Comparison of ENCODE assay signal across 8 cellular contexts in genomic region chr1:161227196-161227871, GRCh38. TPM values are rescaled to one million over a fixed set of nuclear protein-coding genes. Genes with fewer than 3 reads are reported as not detected.
DNase-seq lines count a peak whose midpoint lies in the region; ATAC-seq and TF ChIP-seq lines count a peak whose summit lies in the region.

No MANE protein-coding gene starts in this region.

- H4K20me1 ChIP-seq in GM23338 (replicated peaks; ENCODE audit: insufficient read depth) = no peaks in the 10 kb centered on the region

- TF ChIP-seq POLR2A in NB4 (IDR thresholded peaks at IDR 0.05; ENCODE audit: extremely low read depth, insufficient read length) = no peak

- H3K4me3 ChIP-seq in GM23338 (peak overlapping the region; percentile 55), NB4 (ENCODE audit: low read depth, low read length) (peak overlapping the region; percentile 93)

- ATAC-seq in GM23338 (peak; percentile 55), omental fat pad (ENCODE audit: low FRiP score) (peak; percentile 58)

- H3K27me3 Mint-ChIP-seq in GM23338 (ENCODE audit: insufficient read depth, low read depth, poor library complexity) = peaks cover 6% of the 10 kb centered on the region
- H3K27me3 Mint-ChIP-seq in activated naive CD4-positive, alpha-beta T cell treated with anti-CD3 and anti-CD28 coated beads, Interleukin-2, amount 10 ng/mL, durations not matched to agents 7 days and 5 days = no peaks in the 10 kb centered on the region

- TF ChIP-seq CTCF in GM23338 (conservative IDR thresholded peaks at IDR 0.05; ENCODE audit: low read depth in 2 of 2) = peak; percentile 85 to 94
- TF ChIP-seq CTCF in NB4 (IDR thresholded peaks at IDR 0.05; ENCODE audit: low read depth, low read length) = peak; percentile 74
- TF ChIP-seq CTCF in omental fat pad (IDR thresholded peaks at IDR 0.05) = peak in 2 of 3 donors; percentile 43 to 83

- peaks cover 6% of the 10 kb centered on the region for H3K36me3 ChIP-seq in GM23338 (ENCODE audit: insufficient read depth)

- H3K9me2 ChIP-seq in GM23338 (ENCODE audit: insufficient read depth) = no peaks in the 10 kb centered on the region

- peak overlapping the region; percentile 84; the same call in 1 of the 2 replicates for H3K27ac ChIP-seq in GM23338 (ENCODE audit: low read depth)
- H3K27ac ChIP-seq in substantia nigra (ENCODE audit: low read depth, low read length, poor library complexity, severe bottlenecking) = peak overlapping the region; percentile 45

- H3K36me3 Mint-ChIP-seq in GM23338 (ENCODE audit: low read depth) = peaks cover 20% of the 10 kb centered on the region
- H3K36me3 Mint-ChIP-seq in activated naive CD4-positive, alpha-beta T cell treated with anti-CD3 and anti-CD28 coated beads, Interleukin-2, amount 10 ng/mL, durations not matched to agents 7 days and 5 days = peaks cover 32% of the 10 kb centered on the region

- H3F3A ChIP-seq in GM23338 (replicated peaks; ENCODE audit: low read depth) = peaks cover 3% of the 10 kb centered on the region; the same call in 1 of the 2 replicates

- H3K9me3 Mint-ChIP-seq in GM23338 = no peaks in the 10 kb centered on the region
- no peaks in the 10 kb centered on the region for H3K9me3 Mint-ChIP-seq in activated naive CD4-positive, alpha-beta T cell treated with anti-CD3 and anti-CD28 coated beads, Interleukin-2, amount 10 ng/mL, durations not matched to agents 7 days and 5 days

- 0 out of 2 replicates have a peak overlapping the region, but pooled peaks have one; percentile 11 for H2AFZ ChIP-seq in GM23338

- DNase-seq in COR-L47 (lab: John Stamatoyannopoulos, UW) (peak; percentile 87), GM23338 (ENCODE audit: low spot score) (peak; percentile 92), NB4 (ENCODE audit: low read depth) (peak; percentile 87), SK-N-DZ (ENCODE audit: low spot score) (peak; percentile 77), glomerular endothelial cell (ENCODE audit: extremely low read depth, low read depth, low spot score) (peak; percentile 41), omental fat pad (ENCODE audit: low spot score) (peak; percentile 89), substantia nigra (lab: John Stamatoyannopoulos, UW) (peak in 46 of 49 donors; percentile 12 to 88 (median 65))
- DNase-seq in activated naive CD4-positive, alpha-beta T cell treated with anti-CD3 and anti-CD28 coated beads, Interleukin-2, amount 10 ng/mL, durations not matched to agents 7 days and 5 days = peak; percentile 95

- H3K27me3 ChIP-seq in GM23338 (ENCODE audit: insufficient read depth) = no peaks in the 10 kb centered on the region

- peaks cover 13% of the 10 kb centered on the region for H3K4me1 ChIP-seq in GM23338 (ENCODE audit: insufficient read depth)

- no peaks in the 10 kb centered on the region for H3K79me2 ChIP-seq in GM23338 (replicated peaks; ENCODE audit: insufficient read depth)

- peak overlapping the region; percentile 97 for H3K4me3 Mint-ChIP-seq in GM23338
- H3K4me3 Mint-ChIP-seq in activated naive CD4-positive, alpha-beta T cell treated with anti-CD3 and anti-CD28 coated beads, Interleukin-2, amount 10 ng/mL, durations not matched to agents 7 days and 5 days = peak overlapping the region; percentile 89

- H3K4me1 Mint-ChIP-seq in GM23338 = peaks cover 26% of the 10 kb centered on the region
- H3K4me1 Mint-ChIP-seq in activated naive CD4-positive, alpha-beta T cell treated with anti-CD3 and anti-CD28 coated beads, Interleukin-2, amount 10 ng/mL, durations not matched to agents 7 days and 5 days = peaks cover 41% of the 10 kb centered on the region

- H3K27ac Mint-ChIP-seq in GM23338 = peak overlapping the region; percentile 95
- peak overlapping the region; percentile 89 for H3K27ac Mint-ChIP-seq in activated naive CD4-positive, alpha-beta T cell treated with anti-CD3 and anti-CD28 coated beads, Interleukin-2, amount 10 ng/mL, durations not matched to agents 7 days and 5 days

- peak overlapping the region; percentile 96 for H3K4me2 ChIP-seq in GM23338

- CTCF ChIA-PET in activated naive CD4-positive, alpha-beta T cell treated with anti-CD3 and anti-CD28 coated beads, Interleukin-2, amount 10 ng/mL, durations not matched to agents 7 days and 5 days (lab: Charles Lee) = interaction anchor here (1.0 to 9.7 kb wide), 17 partner anchors 10 to 162 kb away, joined by 3 to 157 read pairs (median 7); partner anchors contain the start of genes DEDD, FCER1G, NDUFS2 and PPOX

RNA-seq across cellular contexts. Expression of gene TOMM40L, which starts 1.5 kb away (rescaled TPM):
- total RNA-seq in GM23338 (2014; rRNA removed; shearing (Covaris generic)) = 12.9 and 22.3 TPM in 2 replicates
- 5.9 and 6.8 TPM in 2 replicates for polyA plus RNA-seq in GM23338 (2016; fragmentation: Nextera tagmentation; extraction: Ambion mirVana)
- 11.4 and 12.6 TPM in 2 replicates for polyA plus RNA-seq in SK-N-DZ (2014; cell fraction: cytosol; rRNA removed)
- polyA plus RNA-seq in SK-N-DZ (2014; cell fraction: nucleus; rRNA removed) = 7.7 and 9.0 TPM in 2 replicates
- total RNA-seq in glomerular endothelial cell (9.7 and 15.0 TPM in 2 replicates), omental fat pad (10 to 100 TPM in 3 of 4 donors, 1 to 10 TPM in 1; 9.6 to 15.4 (median 13.4) TPM)

RNA-seq across cellular contexts. Expression of gene APOA2, which starts 3.9 kb away (rescaled TPM):
- total RNA-seq in GM23338 (2014; rRNA removed; shearing (Covaris generic)) = not detected in 2 replicates
- 2.7 TPM in 1 of 2 replicates, not detected in the other for polyA plus RNA-seq in GM23338 (2016; fragmentation: Nextera tagmentation; extraction: Ambion mirVana)
- polyA plus RNA-seq in SK-N-DZ (2014; cell fraction: cytosol; rRNA removed) = not detected in 2 replicates
- not detected in 2 replicates for polyA plus RNA-seq in SK-N-DZ (2014; cell fraction: nucleus; rRNA removed)
- total RNA-seq in glomerular endothelial cell (not detected in 2 replicates), omental fat pad (not detected)

RNA-seq across cellular contexts. Expression of gene NR1I3, which starts 10.7 kb away (rescaled TPM):
- total RNA-seq in GM23338 (2014; rRNA removed; shearing (Covaris generic)) = not detected in 2 replicates
- polyA plus RNA-seq in GM23338 (2016; fragmentation: Nextera tagmentation; extraction: Ambion mirVana) = 0.40 and 0.50 TPM in 2 replicates
- not detected in 2 replicates for polyA plus RNA-seq in SK-N-DZ (2014; cell fraction: cytosol; rRNA removed)
- polyA plus RNA-seq in SK-N-DZ (2014; cell fraction: nucleus; rRNA removed) = not detected in 2 replicates
- total RNA-seq in glomerular endothelial cell (not detected in 2 replicates), omental fat pad (not detected)

RNA-seq across cellular contexts. Expression of gene FCER1G, which starts 12.2 kb away (rescaled TPM):
- 0.74 TPM in 1 of 2 replicates, not detected in the other for total RNA-seq in GM23338 (2014; rRNA removed; shearing (Covaris generic))
- 0.57 and 1.1 TPM in 2 replicates for polyA plus RNA-seq in GM23338 (2016; fragmentation: Nextera tagmentation; extraction: Ambion mirVana)
- polyA plus RNA-seq in SK-N-DZ (2014; cell fraction: cytosol; rRNA removed) = not detected in 2 replicates
- polyA plus RNA-seq in SK-N-DZ (2014; cell fraction: nucleus; rRNA removed) = 1.9 TPM in 1 of 2 replicates, not detected in the other
- 1.7 TPM in 1 of 2 replicates, not detected in the other for total RNA-seq in glomerular endothelial cell
- 100 to 1,000 TPM in 3 of 4 donors, 10 to 100 TPM in 1; 96.3 to 346 (median 179) TPM for total RNA-seq in omental fat pad

RNA-seq across cellular contexts. Expression of gene NDUFS2, which starts 25.2 kb away (rescaled TPM):
- 94.7 and 131 TPM in 2 replicates for total RNA-seq in GM23338 (2014; rRNA removed; shearing (Covaris generic))
- polyA plus RNA-seq in GM23338 (2016; fragmentation: Nextera tagmentation; extraction: Ambion mirVana) = 54.0 and 56.7 TPM in 2 replicates
- 142 and 179 TPM in 2 replicates for polyA plus RNA-seq in SK-N-DZ (2014; cell fraction: cytosol; rRNA removed)
- 131 and 153 TPM in 2 replicates for polyA plus RNA-seq in SK-N-DZ (2014; cell fraction: nucleus; rRNA removed)
- total RNA-seq in glomerular endothelial cell (113 and 141 TPM in 2 replicates), omental fat pad (100 to 1,000 TPM in 3 of 4 donors, 10 to 100 TPM in 1; 89.4 to 136 (median 122) TPM)

Comparison
In these comparisons a context has a peak if more than half of its experiments do, and no peak if none do; other contexts are left out.
1. Peak in every context shown above with its lines: DNase-seq, ATAC-seq, H3K4me3 ChIP-seq and H3K27ac ChIP-seq.
2. DNase-seq: peak in every context shown above with its lines; median percentile 95 in activated naive CD4-positive, alpha-beta T cell treated with anti-CD3 and anti-CD28 coated beads, Interleukin-2, amount 10 ng/mL, durations not matched to agents 7 days and 5 days; 92 in GM23338; 89 in omental fat pad; 87 in COR-L47; 87 in NB4; 77 in SK-N-DZ; 65 in substantia nigra; 41 in glomerular endothelial cell.